ENCODE assay signal across 9 cellular contexts in genomic region chr20:62362991-62363919, GRCh38. TPM values are rescaled to one million over a fixed set of nuclear protein-coding genes. Genes with fewer than 3 reads are reported as not detected.
A peak's percentile ranks its signal among the peaks of the same experiment; 100 is the strongest.
DNase-seq lines count a peak whose midpoint lies in the region; TF ChIP-seq lines count a peak whose summit lies in the region.
"Had no signal": no experiment of that assay in that cellular context is flagged by ENCODE, and none has a peak within 500 bp of the region (broad histone marks: within the 10 kb centered on the region; RNA-seq: fewer than 3 reads in every experiment).

No MANE protein-coding gene starts in this region.

- no peaks in the 10 kb centered on the region for H3K9me3 ChIP-seq in right atrium auricular region

- peak overlapping the region; percentile 18; the same call in 1 of the 2 replicates for H3K27ac ChIP-seq in VCaP
- peak overlapping the region; percentile 95 to 98 for H3K27ac ChIP-seq in right atrium auricular region

- no peak overlapping the region for H3K4me3 Mint-ChIP-seq in immature natural killer cell

- peak; percentile 16 for TF ChIP-seq CTCF in GM10266 (IDR thresholded peaks at IDR 0.05; ENCODE audit: control insufficient read depth, insufficient read depth, low read depth, missing control alignments)
- no peak for TF ChIP-seq CTCF in VCaP (conservative IDR thresholded peaks at IDR 0.05)
- peak in 1 of 2 donors; percentile 31 for TF ChIP-seq CTCF in right atrium auricular region (IDR thresholded peaks at IDR 0.05)

- peak overlapping the region in 1 of 2 donors; percentile 95 for H3K4me3 ChIP-seq in right atrium auricular region

- peaks cover 0 to 2% (median 2%) of the 10 kb centered on the region in 3 donors for H3K27me3 Mint-ChIP-seq in immature natural killer cell (ENCODE audit: low read depth in 3 of 3)

- peaks cover 0 to 92% of the 10 kb centered on the region in 2 donors for H3K4me1 ChIP-seq in right atrium auricular region

- H3K27ac Mint-ChIP-seq in immature natural killer cell = no peak overlapping the region

- no peaks in the 10 kb centered on the region for H3K36me3 Mint-ChIP-seq in immature natural killer cell

- H3K9me3 Mint-ChIP-seq in immature natural killer cell = no peaks in the 10 kb centered on the region

- DNase-seq in GM10266 (ENCODE audit: extremely low spot score) (no peak), right atrium auricular region (ENCODE audit: low spot score) (no peak), retina (peak; percentile 42), NCI-H510A treated with DMSO at 0.1 percent for 48 hours (lab: John Stamatoyannopoulos, UW) (no peak), SIG-M5 treated with dmso at 0.1 percent for 504 hours (lab: John Stamatoyannopoulos, UW; ENCODE audit: unreplicated experiment) (no peak), AG20443 (ENCODE audit: low spot score) (no peak), immature natural killer cell (no peak)
- DNase-seq: stimulated activated CD4-positive, alpha-beta T cell treated with anti-CD3 and anti-CD28 coated beads, Interleukin-4, amount 100 ng/mL, for 4 hours had no signal

- H3K4me1 Mint-ChIP-seq in immature natural killer cell = no peaks in the 10 kb centered on the region

- H3K27me3 ChIP-seq in right atrium auricular region = no peaks in the 10 kb centered on the region

- no peaks in the 10 kb centered on the region for H3K36me3 ChIP-seq in right atrium auricular region

RNA-seq across cellular contexts. Expression of gene LAMA5, which starts 3.9 kb away (rescaled TPM):
- 10 to 100 TPM; 61.1 to 69.4 TPM for total RNA-seq in right atrium auricular region
- under 1 TPM in 1 of 3 donors, not detected in 2; 0.30 TPM for polyA plus RNA-seq in immature natural killer cell

RNA-seq across cellular contexts. Expression of gene RPS21, which starts 23.6 kb away (rescaled TPM):
- total RNA-seq in right atrium auricular region = 1,000 to 10,000 TPM; 1,510 to 1,937 TPM
- 1,000 to 10,000 TPM in 2 of 3 donors, 100 to 1,000 TPM in 1; 743 to 1,716 (median 1,008) TPM for polyA plus RNA-seq in immature natural killer cell

RNA-seq across cellular contexts. Expression of gene CABLES2, which starts 43.8 kb away (rescaled TPM):
- 10 to 100 TPM; 10.8 to 17.7 TPM for total RNA-seq in right atrium auricular region
- polyA plus RNA-seq in immature natural killer cell = 1 to 10 TPM; 1.3 to 2.6 (median 2.5) TPM
